In genomic region chr3:42701371-42702065, GRCh38 we compare ENCODE assay signal across 9 cellular contexts. TPM values are rescaled to one million over a fixed set of nuclear protein-coding genes. Genes with fewer than 3 reads are reported as not detected.
DNase-seq lines count a peak whose midpoint lies in the region; ATAC-seq and TF ChIP-seq lines count a peak whose summit lies in the region.
"Had no signal": no experiment of that assay in that cellular context is flagged by ENCODE, and none has a peak within 500 bp of the region (broad histone marks: within the 10 kb centered on the region; RNA-seq: fewer than 3 reads in every experiment).

No MANE protein-coding gene starts in this region.

- WGBS in heart left ventricle, 4 donors, result 15 to 29% (median 17%) methylated on average over 10 to 15 of the region's 15 CpGs

- no peaks in the 10 kb centered on the region for H3K9me3 ChIP-seq in RWPE2 (ENCODE audit: severe bottlenecking)
- H3K9me3 ChIP-seq in heart left ventricle, result no peaks in the 10 kb centered on the region

- no peak overlapping the region for H3K4me3 ChIP-seq in GM23338
- no peak overlapping the region for H3K4me3 ChIP-seq in RWPE2 (ENCODE audit: severe bottlenecking)
- peak overlapping the region; percentile 23 to 67 (median 54) for H3K4me3 ChIP-seq in heart left ventricle

- no peaks in the 10 kb centered on the region for H4K20me1 ChIP-seq in GM23338 (replicated peaks; ENCODE audit: insufficient read depth)

- no peak overlapping the region for H3K4me3 Mint-ChIP-seq in GM23338
- no peak overlapping the region for H3K4me3 Mint-ChIP-seq in HFFc6
- H3K4me3 Mint-ChIP-seq: IgD-negative memory B cell had no signal

- no peak overlapping the region for H2AFZ ChIP-seq in GM23338

- H3K36me3 ChIP-seq in GM23338 (ENCODE audit: insufficient read depth) (no peaks in the 10 kb centered on the region), RWPE2 (ENCODE audit: low read depth) (no peaks in the 10 kb centered on the region), heart left ventricle (peaks cover 0 to 7% (median 0%) of the 10 kb centered on the region in 9 donors)

- ATAC-seq in GM23338 (peak; percentile 94), RWPE2 (ENCODE audit: low read depth) (peak; percentile 74), heart left ventricle (peak; percentile 75 to 81 (median 80))

- TF ChIP-seq POLR2A in heart left ventricle (IDR thresholded peaks at IDR 0.05), result peak; percentile 1 to 79

- no peaks in the 10 kb centered on the region for H3K36me3 Mint-ChIP-seq in GM23338 (ENCODE audit: low read depth)
- no peaks in the 10 kb centered on the region for H3K36me3 Mint-ChIP-seq in HFFc6 (ENCODE audit: low read depth)
- H3K36me3 Mint-ChIP-seq: IgD-negative memory B cell had no signal

- no peaks in the 10 kb centered on the region for H3K79me2 ChIP-seq in GM23338 (replicated peaks; ENCODE audit: insufficient read depth)

- H3K27me3 ChIP-seq in GM23338 (ENCODE audit: insufficient read depth) (no peaks in the 10 kb centered on the region), RWPE2 (ENCODE audit: insufficient read depth, poor library complexity, severe bottlenecking) (no peaks in the 10 kb centered on the region), heart left ventricle (no peaks in the 10 kb centered on the region)

- H3K4me1 Mint-ChIP-seq in GM23338 (peaks cover 8% of the 10 kb centered on the region), HFFc6 (ENCODE audit: low read depth) (peaks cover 6% of the 10 kb centered on the region; the same call in 1 of the 2 replicates)

- intact Hi-C loops in heart left ventricle (cut with DNase I), result loop anchor here in 9 of 10 donors (1.0 to 5.0 kb wide), 11 partner anchors 19 to 44 kb away; no protein-coding TSS in a partner anchor

- H3K27ac Mint-ChIP-seq in GM23338 (no peak overlapping the region), HFFc6 (no peak overlapping the region)
- H3K27ac Mint-ChIP-seq: IgD-negative memory B cell had no signal

- H3K27me3 Mint-ChIP-seq in GM23338 (ENCODE audit: insufficient read depth, low read depth, poor library complexity) (peaks cover 8% of the 10 kb centered on the region), HFFc6 (ENCODE audit: insufficient read depth) (peaks cover 17% of the 10 kb centered on the region)

- H3K9me3 Mint-ChIP-seq in GM23338, result no peaks in the 10 kb centered on the region
- H3K9me3 Mint-ChIP-seq in HFFc6, result no peaks in the 10 kb centered on the region
- H3K9me3 Mint-ChIP-seq: IgD-negative memory B cell had no signal

- H3K4me1 ChIP-seq in GM23338 (ENCODE audit: insufficient read depth) (no peaks in the 10 kb centered on the region), RWPE2 (ENCODE audit: insufficient read depth, poor library complexity, severe bottlenecking) (no peaks in the 10 kb centered on the region), heart left ventricle (peaks cover 0 to 62% (median 6%) of the 10 kb centered on the region in 12 donors)

- no peaks in the 10 kb centered on the region for H3K9me2 ChIP-seq in GM23338 (ENCODE audit: insufficient read depth)

- H3K27ac ChIP-seq in GM23338 (ENCODE audit: low read depth) (no peak overlapping the region), RWPE2 (ENCODE audit: poor library complexity, severe bottlenecking) (no peak overlapping the region), heart left ventricle (peak overlapping the region; percentile 85 to 99 (median 96))

- DNase-seq in GM23338 (ENCODE audit: low spot score), result peak; percentile 89
- DNase-seq in RWPE2 (ENCODE audit: low spot score), result peak; percentile 70
- peak; percentile 83 for DNase-seq in activated effector memory CD4-positive, alpha-beta T cell treated with anti-CD3 and anti-CD28 coated beads, Interleukin-2, amount 50 U/mL, for 16 hours
- peak; percentile 85 to 90 (median 86) for DNase-seq in heart left ventricle
- peak; percentile 79 for DNase-seq in retina
- no peak for DNase-seq in NK-92 treated with Interleukin-12 subunit alpha and Interleukin-12 subunit beta, amount 100 ng/mL, for 24 hours (lab: John Stamatoyannopoulos, UW)
- DNase-seq in SKM-1 treated with dmso at 0.1 percent for 144 hours (lab: John Stamatoyannopoulos, UW; ENCODE audit: unreplicated experiment), result no peak
- no peak for DNase-seq in HFFc6

- no peak for TF ChIP-seq CTCF in GM23338 (conservative IDR thresholded peaks at IDR 0.05; ENCODE audit: low read depth in 2 of 2)
- no peak for TF ChIP-seq CTCF in RWPE2 (IDR thresholded peaks at IDR 0.05; ENCODE audit: poor library complexity, severe bottlenecking)
- TF ChIP-seq CTCF in heart left ventricle (IDR thresholded peaks at IDR 0.05), result peak in 2 of 12 donors; percentile 24 to 28
- TF ChIP-seq CTCF in HFFc6 (IDR thresholded peaks at IDR 0.05), result no peak

- no peaks in the 10 kb centered on the region for H3F3A ChIP-seq in GM23338 (replicated peaks; ENCODE audit: low read depth)

- H3K4me2 ChIP-seq in GM23338, result no peak overlapping the region

TF ChIP-seq in GM23338, 12 proteins besides CTCF, POLR2A, EP300 and RAD21:
- TF ChIP-seq ETS1 (IDR thresholded peaks at IDR 0.05) (no peak), REST (IDR thresholded peaks at IDR 0.05; ENCODE audit: unreplicated experiment) (peak; percentile 100)

RNA-seq across cellular contexts. Expression of gene HHATL, which starts 1.1 kb away (rescaled TPM):
- not detected in 2 replicates for total RNA-seq in GM23338 (2014; rRNA removed; shearing (Covaris generic))
- polyA plus RNA-seq in GM23338 (2016; fragmentation: Nextera tagmentation; extraction: Ambion mirVana) (not detected in 2 replicates), heart left ventricle (1,000 to 10,000 TPM in 1 of 2 donors, 100 to 1,000 TPM in 1; 188 to 1,023 TPM)
- total RNA-seq in heart left ventricle, result 100 to 1,000 TPM; 305 to 823 (median 538) TPM
- total RNA-seq in HFFc6 (2021; fragmentation: NEBNext Ultra II Directional; extraction: Animal tissue kit (Norgen Biotek cat#: 25700)), result not detected
- polyA plus RNA-seq: IgD-negative memory B cell had no signal

RNA-seq across cellular contexts. Expression of gene KLHL40, which starts 16.2 kb away (rescaled TPM):
- not detected in 2 replicates for total RNA-seq in GM23338 (2014; rRNA removed; shearing (Covaris generic))
- polyA plus RNA-seq in GM23338 (2016; fragmentation: Nextera tagmentation; extraction: Ambion mirVana) (not detected in 2 replicates), heart left ventricle (1 to 10 TPM in 1 of 2 donors, under 1 TPM in 1; 0.61 to 6.8 TPM)
- 1 to 10 TPM in 2 of 9 donors, under 1 TPM in 6, not detected in 1; 0.19 to 5.6 (median 0.73) TPM for total RNA-seq in heart left ventricle
- not detected for total RNA-seq in HFFc6 (2021; fragmentation: NEBNext Ultra II Directional; extraction: Animal tissue kit (Norgen Biotek cat#: 25700))
- polyA plus RNA-seq: IgD-negative memory B cell had no signal

RNA-seq across cellular contexts. Expression of gene ZBTB47, which starts 48.0 kb away (rescaled TPM):
- 2.8 and 2.9 TPM in 2 replicates for total RNA-seq in GM23338 (2014; rRNA removed; shearing (Covaris generic))
- 0.48 and 0.63 TPM in 2 replicates for polyA plus RNA-seq in GM23338 (2016; fragmentation: Nextera tagmentation; extraction: Ambion mirVana)
- total RNA-seq in heart left ventricle, result 100 to 1,000 TPM in 7 of 9 donors, 10 to 100 TPM in 2; 76.6 to 184 (median 131) TPM
- polyA plus RNA-seq in heart left ventricle, result 100 to 1,000 TPM; 110 to 111 TPM
- total RNA-seq in HFFc6 (2021; fragmentation: NEBNext Ultra II Directional; extraction: Animal tissue kit (Norgen Biotek cat#: 25700)), result 10 to 100 TPM; 26.3 to 35.7 (median 29.3) TPM

Comparison
In these comparisons a context has a peak if more than half of its experiments do, and no peak if none do; other contexts are left out.
1. DNase-seq: peak in GM23338 (single experiment), RWPE2 (single experiment), activated effector memory CD4-positive, alpha-beta T cell treated with anti-CD3 and anti-CD28 coated beads, Interleukin-2, amount 50 U/mL, for 16 hours (single experiment), heart left ventricle (5 of 5) and retina (single experiment); none in NK-92 treated with Interleukin-12 subunit alpha and Interleukin-12 subunit beta, amount 100 ng/mL, for 24 hours (single experiment), SKM-1 treated with dmso at 0.1 percent for 144 hours (single experiment) and HFFc6 (single experiment).
2. H3K27ac ChIP-seq: peak in heart left ventricle (12 of 12); none in GM23338 (single experiment) and RWPE2 (single experiment).
3. H3K4me3 ChIP-seq: peak in heart left ventricle (12 of 12); none in GM23338 (single experiment) and RWPE2 (single experiment).
4. RNA of gene HHATL, which starts 1.1 kb away (total RNA-seq): 305 to 823 TPM in heart left ventricle; not detected in GM23338 and not detected in HFFc6; every median in the first group is over 100 times any median in the second.
5. Peak in every context shown above with its lines, with median percentiles within 50 percentile points of each other: ATAC-seq.